In genomic region chr2:32932825-32933755, GRCh38 we compare ENCODE assay signal across 1 cellular context.
TF ChIP-seq lines count a peak whose summit lies in the region.

No MANE protein-coding gene starts in this region.

TF ChIP-seq in HepG2, 621 proteins besides CTCF, POLR2A, EP300 and RAD21 (continued from another document):
- TF ChIP-seq ZBTB40 (IDR thresholded peaks at IDR 0.05) (0 out of 2 replicates have a peak, but pooled peaks have one; percentile 18), ZBTB40 (CRISPR knock-in tag; IDR thresholded peaks at IDR 0.05) (peak; percentile 69; the same call in 1 of the 2 replicates), ELK4 (CRISPR knock-in tag; IDR thresholded peaks at IDR 0.05; ENCODE audit: borderline replicate concordance) (no peak)
TF ChIP-seq in HepG2: peak in this region for 1.
